ENCODE assay signal across 16 cellular contexts in genomic region chr2:38444247-38444646, GRCh38.
DNase-seq lines count a peak whose midpoint lies in the region; ATAC-seq and TF ChIP-seq lines count a peak whose summit lies in the region.
"Had no signal": no experiment of that assay in that cellular context is flagged by ENCODE, and none has a peak within 500 bp of the region (broad histone marks: within the 10 kb centered on the region; RNA-seq: fewer than 3 reads in every experiment).

No MANE protein-coding gene starts in this region.

- peak overlapping the region; percentile 18 to 76 for H3K27ac ChIP-seq in esophagus (ENCODE audit: low read depth in 2 of 2, low read length in 1 of 2)
- H3K27ac ChIP-seq in sigmoid colon = peak overlapping the region; percentile 70 to 81 (median 78)
- H3K27ac ChIP-seq: hepatocyte had no signal

- peaks cover 49% of the 10 kb centered on the region for H3K27me3 Mint-ChIP-seq in progenitor cell of endocrine pancreas
- peaks cover 18 to 36% of the 10 kb centered on the region in 2 donors for H3K27me3 Mint-ChIP-seq in effector memory CD8-positive, alpha-beta T cell

- ATAC-seq in effector memory CD8-positive, alpha-beta T cell (replicated peaks) = no peak

- no peak for TF ChIP-seq POLR2A in sigmoid colon (IDR thresholded peaks at IDR 0.05)

- WGBS in esophagus, 2 donors = 51 to 65% methylated on average over 2 of the region's 2 CpGs
- 80 to 91% methylated on average over 2 of the region's 2 CpGs for WGBS in sigmoid colon, 2 donors

- TF ChIP-seq CTCF in sigmoid colon (IDR thresholded peaks at IDR 0.05) (no peak), progenitor cell of endocrine pancreas (IDR thresholded peaks at IDR 0.05; ENCODE audit: unreplicated experiment) (no peak)

- H3K4me1 ChIP-seq in NT2/D1 (ENCODE audit: insufficient read depth, insufficient read length) (no peaks in the 10 kb centered on the region), esophagus (ENCODE audit: control insufficient read depth in 2 of 2, insufficient read depth in 2 of 2, low read length in 1 of 2) (peaks cover 1 to 6% of the 10 kb centered on the region in 2 donors), sigmoid colon (peaks cover 0 to 87% (median 59%) of the 10 kb centered on the region in 4 donors)

- H3K36me3 Mint-ChIP-seq in progenitor cell of endocrine pancreas (ENCODE audit: insufficient read depth) = no peaks in the 10 kb centered on the region
- H3K36me3 Mint-ChIP-seq in effector memory CD8-positive, alpha-beta T cell (ENCODE audit: insufficient read depth) = no peaks in the 10 kb centered on the region
- H3K36me3 Mint-ChIP-seq: mesothelial cell of epicardium had no signal

- H3K4me1 Mint-ChIP-seq in progenitor cell of endocrine pancreas (ENCODE audit: low read depth) = peaks cover 16% of the 10 kb centered on the region
- no peaks in the 10 kb centered on the region for H3K4me1 Mint-ChIP-seq in effector memory CD8-positive, alpha-beta T cell (ENCODE audit: low read depth in 2 of 2)

- no peaks in the 10 kb centered on the region for H3K36me3 ChIP-seq in H7 (replicated peaks; ENCODE audit: control insufficient read depth, insufficient read depth, low read length)
- H3K36me3 ChIP-seq in NT2/D1 (ENCODE audit: insufficient read depth, insufficient read length, low read length) = no peaks in the 10 kb centered on the region
- no peaks in the 10 kb centered on the region for H3K36me3 ChIP-seq in esophagus (ENCODE audit: control insufficient read depth in 2 of 2, insufficient read depth in 2 of 2, low read length in 1 of 2)
- H3K36me3 ChIP-seq in sigmoid colon = no peaks in the 10 kb centered on the region
- H3K36me3 ChIP-seq: stomach had no signal

- H3K9me3 ChIP-seq in NT2/D1 (ENCODE audit: insufficient read depth, low read length) = no peaks in the 10 kb centered on the region
- no peaks in the 10 kb centered on the region for H3K9me3 ChIP-seq in esophagus (ENCODE audit: control insufficient read depth in 2 of 2, insufficient read depth in 1 of 2, low read depth in 1 of 2, low read length in 1 of 2)
- H3K9me3 ChIP-seq in sigmoid colon = no peaks in the 10 kb centered on the region
- H3K9me3 ChIP-seq: stomach had no signal

- intact Hi-C loops in sigmoid colon (cut with DNase I) = no loop called here

- no peak overlapping the region for H3K4me3 ChIP-seq in H7 (ENCODE audit: insufficient read depth, low read depth, low read length)
- no peak overlapping the region for H3K4me3 ChIP-seq in NT2/D1 (ENCODE audit: insufficient read length, low read depth)
- no peak overlapping the region for H3K4me3 ChIP-seq in esophagus (ENCODE audit: low read depth in 1 of 2, low read length in 2 of 2)
- no peak overlapping the region for H3K4me3 ChIP-seq in sigmoid colon
- H3K4me3 ChIP-seq: hepatocyte, stomach had no signal

- no peaks in the 10 kb centered on the region for H3K9me3 Mint-ChIP-seq in progenitor cell of endocrine pancreas (ENCODE audit: low read depth)
- no peaks in the 10 kb centered on the region for H3K9me3 Mint-ChIP-seq in effector memory CD8-positive, alpha-beta T cell
- H3K9me3 Mint-ChIP-seq: CD4-positive, alpha-beta T cell; mesothelial cell of epicardium had no signal

- H3K27me3 ChIP-seq in H7 (ENCODE audit: control insufficient read depth, insufficient read depth, low read length) (no peaks in the 10 kb centered on the region), NT2/D1 (ENCODE audit: insufficient read depth, insufficient read length) (no peaks in the 10 kb centered on the region), esophagus (ENCODE audit: control insufficient read depth in 1 of 2, insufficient read depth in 2 of 2, low read length in 2 of 2) (no peaks in the 10 kb centered on the region), sigmoid colon (no peaks in the 10 kb centered on the region)
- H3K27me3 ChIP-seq: hepatocyte, stomach had no signal

- no peak overlapping the region for H3K9ac ChIP-seq in NT2/D1 (ENCODE audit: insufficient read length, low read depth)

- H3K27ac Mint-ChIP-seq in progenitor cell of endocrine pancreas = no peak overlapping the region
- no peak overlapping the region for H3K27ac Mint-ChIP-seq in effector memory CD8-positive, alpha-beta T cell
- H3K27ac Mint-ChIP-seq: CD4-positive, alpha-beta T cell; mesothelial cell of epicardium had no signal

- no peak for TF ChIP-seq EP300 in sigmoid colon (IDR thresholded peaks at IDR 0.05)

- H3K4me3 Mint-ChIP-seq in progenitor cell of endocrine pancreas (ENCODE audit: low read depth) = no peak overlapping the region
- H3K4me3 Mint-ChIP-seq in effector memory CD8-positive, alpha-beta T cell = no peak overlapping the region
- H3K4me3 Mint-ChIP-seq: CD4-positive, alpha-beta T cell; mesothelial cell of epicardium had no signal

- DNase-seq in H7 = peak; percentile 51
- DNase-seq in NT2/D1 (ENCODE audit: low read depth, low spot score) = peak; percentile 87
- no peak for DNase-seq in sigmoid colon
- no peak for DNase-seq in progenitor cell of endocrine pancreas (ENCODE audit: low spot score, unreplicated experiment)
- no peak for DNase-seq in HK-2 (ENCODE audit: unreplicated experiment)
- no peak for DNase-seq in effector memory CD8-positive, alpha-beta T cell
- DNase-seq in NCI-H1105 treated with DMSO at 0.1 percent for 48 hours (lab: John Stamatoyannopoulos, UW) = no peak
- DNase-seq: amniotic stem cell; CD4-positive, alpha-beta T cell; KBM-7; NCI-H510A; SHP77; stomach had no signal

Comparison
In these comparisons a context has a peak if more than half of its experiments do, and no peak if none do; other contexts are left out.
1. DNase-seq: peak in H7 (single experiment) and NT2/D1 (single experiment); none in sigmoid colon (single experiment), progenitor cell of endocrine pancreas (single experiment), HK-2 (single experiment), effector memory CD8-positive, alpha-beta T cell (0 of 3) and NCI-H1105 treated with DMSO at 0.1 percent for 48 hours (single experiment).